In the genomic region with DNA sequence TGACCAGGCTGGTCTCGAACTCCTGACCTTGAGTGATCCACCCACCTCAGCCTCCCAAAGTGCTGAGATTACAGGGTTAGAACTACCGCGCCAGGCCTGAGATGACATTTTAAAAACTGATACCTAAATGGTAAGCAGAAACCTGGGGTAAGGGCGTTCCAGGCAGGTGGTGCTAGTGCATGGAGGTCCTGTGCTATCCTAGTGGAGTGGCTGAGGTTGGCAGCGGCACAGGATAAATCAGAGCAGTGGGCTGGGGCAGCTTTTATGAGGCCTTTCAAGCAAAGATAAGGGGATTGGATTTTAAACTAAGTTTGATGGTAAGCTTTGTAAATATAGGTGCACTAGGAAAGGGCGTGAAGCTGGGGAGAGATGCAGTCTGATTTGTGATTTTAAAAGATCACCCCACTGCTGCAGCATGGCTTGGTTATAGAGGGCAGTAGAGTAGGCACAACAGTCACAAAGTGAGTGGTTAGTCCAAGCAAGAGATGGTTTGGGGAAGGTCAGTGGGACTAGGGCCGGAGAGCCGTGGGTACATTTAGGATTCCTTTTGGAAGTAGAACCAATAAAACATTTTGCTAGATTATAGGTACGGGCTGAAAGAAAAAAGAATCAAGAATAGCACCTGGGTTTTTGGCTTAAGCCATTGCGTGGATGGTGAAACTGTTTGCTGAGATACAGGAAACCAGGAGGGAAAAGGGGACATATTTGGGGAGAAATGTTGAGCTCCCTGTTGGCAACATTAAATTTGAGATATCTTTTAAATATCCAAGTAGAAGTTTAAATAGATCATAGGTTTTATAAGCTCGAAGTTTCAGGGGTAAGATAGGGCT, we compare ENCODE assay signal across 8 cellular contexts.
A peak's percentile ranks its signal among the peaks of the same experiment; 100 is the strongest.
DNase-seq lines count a peak whose midpoint lies in the region; ATAC-seq and TF ChIP-seq lines count a peak whose summit lies in the region.
"Not testable (repeated sequence)": the region's sequence is repeated elsewhere in the genome, so short reads cannot be mapped to it uniquely, and the experiment has no call there.

No MANE protein-coding gene starts in this region.

- not testable (repeated sequence) for H3K79me2 ChIP-seq in KMS-11 (ENCODE audit: insufficient read depth, low read depth)

- H3K27ac ChIP-seq in KMS-11: not testable (repeated sequence)
- H3K27ac ChIP-seq in left ventricle myocardium inferior (replicated peaks): peak overlapping the region; percentile 56

- DNase-seq in GM06990 (ENCODE audit: extremely low read depth, insufficient read length): peak; percentile 2
- DNase-seq in activated T-cell treated with anti-CD3 and anti-CD28 coated beads, Interleukin-2, amount 50 U/mL, for 72 hours; left ventricle myocardium inferior; neural crest cell (ENCODE audit: low read depth, low spot score): not testable (repeated sequence)

- not testable (repeated sequence) for H3K9me3 Mint-ChIP-seq in activated T-cell treated with anti-CD3 and anti-CD28 coated beads, Interleukin-2, amount 50 U/mL, for 72 hours; neural crest cell

- H3K4me3 ChIP-seq in GM06990 (replicated peaks; ENCODE audit: low read depth, low read length); KMS-11 (IDR thresholded peaks at IDR 0.05; ENCODE audit: insufficient read depth, low read depth, low read length); left ventricle myocardium inferior: not testable (repeated sequence)

- ATAC-seq in GM19035 (IDR thresholded peaks at IDR 0.05; ENCODE audit: unreplicated experiment): peak; percentile 42
- ATAC-seq in GM21723 (IDR thresholded peaks at IDR 0.05; ENCODE audit: unreplicated experiment): peak; percentile 39
- ATAC-seq in HG02943 (IDR thresholded peaks at IDR 0.05; ENCODE audit: low read depth, unreplicated experiment): peak; percentile 31
- ATAC-seq in activated T-cell treated with anti-CD3 and anti-CD28 coated beads, Interleukin-2, amount 50 U/mL, for 72 hours (replicated peaks in 1 of 2): not testable (repeated sequence)

- peak overlapping the region in 1 of 2 donors; percentile 34 for H3K4me3 Mint-ChIP-seq in activated T-cell treated with anti-CD3 and anti-CD28 coated beads, Interleukin-2, amount 50 U/mL, for 72 hours
- not testable (repeated sequence) for H3K4me3 Mint-ChIP-seq in neural crest cell

- 0 out of 2 replicates have a peak overlapping the region, but pooled peaks have one; percentile 33 for H3K4me2 ChIP-seq in KMS-11

- H3K9me3 ChIP-seq in left ventricle myocardium inferior (replicated peaks): not testable (repeated sequence)

- not testable (repeated sequence) for H3K36me3 ChIP-seq in GM06990 (ENCODE audit: control insufficient read depth, insufficient read depth, low read length); KMS-11 (ENCODE audit: insufficient read depth); left ventricle myocardium inferior

- intact Hi-C loops in left ventricle myocardium inferior (cut with micrococcal nuclease): not testable (repeated sequence)

- H3K4me1 Mint-ChIP-seq in activated T-cell treated with anti-CD3 and anti-CD28 coated beads, Interleukin-2, amount 50 U/mL, for 72 hours (ENCODE audit: low read depth): peaks cover 11% of the 10 kb centered on the region
- H3K4me1 Mint-ChIP-seq in neural crest cell: not testable (repeated sequence)

- not testable (repeated sequence) for H3K27me3 ChIP-seq in GM06990 (replicated peaks; ENCODE audit: control insufficient read depth, insufficient read depth, low read length); KMS-11 (ENCODE audit: insufficient read depth, low read depth); left ventricle myocardium inferior (ENCODE audit: low read depth)

- peak overlapping the region; percentile 3 for H3K27ac Mint-ChIP-seq in activated T-cell treated with anti-CD3 and anti-CD28 coated beads, Interleukin-2, amount 50 U/mL, for 72 hours
- H3K27ac Mint-ChIP-seq in neural crest cell (ENCODE audit: unreplicated experiment): peak overlapping the region; percentile 50

- not testable (repeated sequence) for H3K27me3 Mint-ChIP-seq in activated T-cell treated with anti-CD3 and anti-CD28 coated beads, Interleukin-2, amount 50 U/mL, for 72 hours (ENCODE audit: low read depth); neural crest cell (ENCODE audit: low read depth)

- H3K4me1 ChIP-seq in KMS-11 (ENCODE audit: low read depth, poor library complexity, severe bottlenecking): peaks cover 25% of the 10 kb centered on the region
- not testable (repeated sequence) for H3K4me1 ChIP-seq in left ventricle myocardium inferior

- H4K20me1 ChIP-seq in KMS-11 (ENCODE audit: insufficient read depth): not testable (repeated sequence)

- H2AFZ ChIP-seq in KMS-11 (ENCODE audit: low read depth): not testable (repeated sequence)

- not testable (repeated sequence) for TF ChIP-seq CTCF in GM06990 (IDR thresholded peaks at IDR 0.05; ENCODE audit: insufficient read depth, low read length, poor library complexity, severe bottlenecking); KMS-11 (conservative IDR thresholded peaks at IDR 0.05; ENCODE audit: low read depth, low read length); left ventricle myocardium inferior (IDR thresholded peaks at IDR 0.05; ENCODE audit: borderline replicate concordance); neural crest cell (conservative IDR thresholded peaks at IDR 0.05)

- H3K9ac ChIP-seq in KMS-11: not testable (repeated sequence)

- H3K36me3 Mint-ChIP-seq in activated T-cell treated with anti-CD3 and anti-CD28 coated beads, Interleukin-2, amount 50 U/mL, for 72 hours (ENCODE audit: insufficient read depth in 2 of 2); neural crest cell (ENCODE audit: low read depth): not testable (repeated sequence)
